ENCODE assay signal across 8 cellular contexts in genomic region chr9:113578877-113579269, GRCh38.
DNase-seq lines count a peak whose midpoint lies in the region; ATAC-seq and TF ChIP-seq lines count a peak whose summit lies in the region.

No MANE protein-coding gene starts in this region.

- ATAC-seq in GM18519 (IDR thresholded peaks at IDR 0.05; ENCODE audit: low FRiP score, unreplicated experiment): peak; percentile 45
- ATAC-seq in HG02885 (IDR thresholded peaks at IDR 0.05; ENCODE audit: poor library complexity, unreplicated experiment): peak; percentile 66

- peak overlapping the region; percentile 75 for H3K27ac ChIP-seq in smooth muscle cell (ENCODE audit: low read depth)

- H3K9ac ChIP-seq in smooth muscle cell (ENCODE audit: low read depth): no peak overlapping the region

- peaks cover 6% of the 10 kb centered on the region for H4K20me1 ChIP-seq in smooth muscle cell (ENCODE audit: low read depth)

- WGBS in smooth muscle cell (ENCODE audit: low lambda C conversion rate): 8% methylated on average over 5 of the region's 5 CpGs

- H3K27me3 ChIP-seq in smooth muscle cell (ENCODE audit: low read depth): no peaks in the 10 kb centered on the region

- peaks cover 12% of the 10 kb centered on the region for H3K4me1 ChIP-seq in smooth muscle cell (ENCODE audit: low read depth)

- H2AFZ ChIP-seq in smooth muscle cell (ENCODE audit: low read depth): no peak overlapping the region

- peaks cover 23% of the 10 kb centered on the region for H3K79me2 ChIP-seq in smooth muscle cell (ENCODE audit: low read depth)

- no peaks in the 10 kb centered on the region for H3K36me3 ChIP-seq in smooth muscle cell (ENCODE audit: low read depth)

- peak; percentile 60 for DNase-seq in NOMO-1 treated with dmso at 0.1 percent for 144 hours (lab: John Stamatoyannopoulos, UW; ENCODE audit: unreplicated experiment)
- DNase-seq in activated CD8-positive, alpha-beta memory T cell treated with anti-CD3 and anti-CD28 coated beads, Interleukin-2, amount 50 U/mL, for 4 hours: peak; percentile 79
- peak; percentile 84 for DNase-seq in fibroblast of gingiva (ENCODE audit: low read depth)
- DNase-seq in smooth muscle cell (lab: John Stamatoyannopoulos, UW; ENCODE audit: unreplicated experiment): no peak
- DNase-seq in D341Med (ENCODE audit: low spot score): no peak
- no peak for DNase-seq in NCI-H1105 treated with DMSO at 0.1 percent for 48 hours (lab: John Stamatoyannopoulos, UW)

- no peak for TF ChIP-seq CTCF in smooth muscle cell (IDR thresholded peaks at IDR 0.05; ENCODE audit: borderline replicate concordance, insufficient read depth, poor library complexity, severe bottlenecking)

- H3K4me3 ChIP-seq in smooth muscle cell: no peak overlapping the region

- H3K4me2 ChIP-seq in smooth muscle cell: peak overlapping the region; percentile 32

- no peaks in the 10 kb centered on the region for H3K9me3 ChIP-seq in smooth muscle cell (replicated peaks; ENCODE audit: low read depth)

- H3F3A ChIP-seq in smooth muscle cell (ENCODE audit: low read depth): peaks cover 22% of the 10 kb centered on the region

Comparison
In these comparisons a context has a peak if more than half of its experiments do, and no peak if none do; other contexts are left out.
1. DNase-seq: peak in NOMO-1 treated with dmso at 0.1 percent for 144 hours (single experiment), activated CD8-positive, alpha-beta memory T cell treated with anti-CD3 and anti-CD28 coated beads, Interleukin-2, amount 50 U/mL, for 4 hours (single experiment) and fibroblast of gingiva (single experiment); none in smooth muscle cell (single experiment), D341Med (single experiment) and NCI-H1105 treated with DMSO at 0.1 percent for 48 hours (single experiment).